13 cellular contexts compared by ENCODE assay signal in genomic region chr6:32164295-32164694, GRCh38. TPM values are rescaled to one million over a fixed set of nuclear protein-coding genes. Genes with fewer than 3 reads are reported as not detected.
DNase-seq lines count a peak whose midpoint lies in the region; ATAC-seq and TF ChIP-seq lines count a peak whose summit lies in the region.
"Had no signal": no experiment of that assay in that cellular context is flagged by ENCODE, and none has a peak within 500 bp of the region (broad histone marks: within the 10 kb centered on the region; RNA-seq: fewer than 3 reads in every experiment).

Gene EGFL8 (plus strand): TSS chr6:32164595. CDS start chr6:32166166, 1,571 bp downstream.

- intact Hi-C loops in natural killer cell (cut with micrococcal nuclease) (no loop called here), right cardiac atrium (cut with DNase I) (no loop called here), posterior vena cava (cut with DNase I) (no loop called here)

- H3K27ac Mint-ChIP-seq in natural killer cell = no peak within 1 kb of the TSS
- H3K27ac Mint-ChIP-seq in natural killer cell treated with Interleukin-12 subunit alpha and Interleukin-12 subunit beta and Interleukin-15 and Interleukin-18, amount 100 ng/mL, for 72 hours = no peak within 1 kb of the TSS
- H3K27ac Mint-ChIP-seq: activated CD4-positive, alpha-beta T cell treated with anti-CD3 and anti-CD28 coated beads, Interleukin-2, amount 10 ng/mL, durations not matched to agents 7 days and 5 days had no signal

- H3K27me3 ChIP-seq in right cardiac atrium (ENCODE audit: control insufficient read depth, insufficient read depth) = no peaks in the 10 kb centered on the region

- no peak within 1 kb of the TSS for H3K4me3 Mint-ChIP-seq in natural killer cell
- no peak within 1 kb of the TSS for H3K4me3 Mint-ChIP-seq in natural killer cell treated with Interleukin-12 subunit alpha and Interleukin-12 subunit beta and Interleukin-15 and Interleukin-18, amount 100 ng/mL, for 72 hours
- H3K4me3 Mint-ChIP-seq: activated CD4-positive, alpha-beta T cell treated with anti-CD3 and anti-CD28 coated beads, Interleukin-2, amount 10 ng/mL, durations not matched to agents 7 days and 5 days; activated naive CD4-positive, alpha-beta T cell treated with anti-CD3 and anti-CD28 coated beads, Interleukin-2, amount 10 ng/mL, durations not matched to agents 7 days and 5 days; stimulated activated naive CD8-positive, alpha-beta T cell treated with anti-CD3 and anti-CD28 coated beads, Interleukin-15, amount 100 ng/mL, for 72 hours had no signal

- H3K9me3 ChIP-seq in right cardiac atrium (ENCODE audit: control insufficient read depth, low read length) = no peaks in the 10 kb centered on the region

- H3K4me1 Mint-ChIP-seq in natural killer cell = no peaks in the 10 kb centered on the region
- peaks cover 0 to 3% of the 10 kb centered on the region in 2 donors for H3K4me1 Mint-ChIP-seq in natural killer cell treated with Interleukin-12 subunit alpha and Interleukin-12 subunit beta and Interleukin-15 and Interleukin-18, amount 100 ng/mL, for 72 hours (ENCODE audit: low read depth in 2 of 2)
- H3K4me1 Mint-ChIP-seq: activated CD4-positive, alpha-beta T cell treated with anti-CD3 and anti-CD28 coated beads, Interleukin-2, amount 10 ng/mL, durations not matched to agents 7 days and 5 days; activated naive CD4-positive, alpha-beta T cell treated with anti-CD3 and anti-CD28 coated beads, Interleukin-2, amount 10 ng/mL, durations not matched to agents 7 days and 5 days had no signal

- no peaks in the 10 kb centered on the region for H3K9me3 Mint-ChIP-seq in natural killer cell
- no peaks in the 10 kb centered on the region for H3K9me3 Mint-ChIP-seq in natural killer cell treated with Interleukin-12 subunit alpha and Interleukin-12 subunit beta and Interleukin-15 and Interleukin-18, amount 100 ng/mL, for 72 hours
- H3K9me3 Mint-ChIP-seq: activated CD4-positive, alpha-beta T cell treated with anti-CD3 and anti-CD28 coated beads, Interleukin-2, amount 10 ng/mL, durations not matched to agents 7 days and 5 days; activated naive CD4-positive, alpha-beta T cell treated with anti-CD3 and anti-CD28 coated beads, Interleukin-2, amount 10 ng/mL, durations not matched to agents 7 days and 5 days; stimulated activated naive CD8-positive, alpha-beta T cell treated with anti-CD3 and anti-CD28 coated beads, Interleukin-15, amount 100 ng/mL, for 72 hours had no signal

- ATAC-seq in natural killer cell (no peak), right cardiac atrium (no peak), HG03280 (IDR thresholded peaks at IDR 0.05; ENCODE audit: unreplicated experiment) (no peak), HG03354 (IDR thresholded peaks at IDR 0.05; ENCODE audit: poor library complexity, severe bottlenecking, unreplicated experiment) (no peak)
- no peak for ATAC-seq in natural killer cell treated with Interleukin-12 subunit alpha and Interleukin-12 subunit beta and Interleukin-15 and Interleukin-18, amount 100 ng/mL, for 72 hours
- ATAC-seq: stimulated activated naive CD8-positive, alpha-beta T cell treated with anti-CD3 and anti-CD28 coated beads, Interleukin-15, amount 100 ng/mL, for 72 hours had no signal

- no peaks in the 10 kb centered on the region for H3K27me3 Mint-ChIP-seq in natural killer cell (ENCODE audit: low read depth in 2 of 2)
- no peaks in the 10 kb centered on the region for H3K27me3 Mint-ChIP-seq in natural killer cell treated with Interleukin-12 subunit alpha and Interleukin-12 subunit beta and Interleukin-15 and Interleukin-18, amount 100 ng/mL, for 72 hours
- H3K27me3 Mint-ChIP-seq: activated CD4-positive, alpha-beta T cell treated with anti-CD3 and anti-CD28 coated beads, Interleukin-2, amount 10 ng/mL, durations not matched to agents 7 days and 5 days; activated naive CD4-positive, alpha-beta T cell treated with anti-CD3 and anti-CD28 coated beads, Interleukin-2, amount 10 ng/mL, durations not matched to agents 7 days and 5 days; stimulated activated naive CD8-positive, alpha-beta T cell treated with anti-CD3 and anti-CD28 coated beads, Interleukin-15, amount 100 ng/mL, for 72 hours had no signal

- no peak for TF ChIP-seq CTCF in natural killer cell (IDR thresholded peaks at IDR 0.05)

- no peak within 1 kb of the TSS for H3K27ac ChIP-seq in right cardiac atrium (ENCODE audit: low read length)

- H3K4me3 ChIP-seq in right cardiac atrium (ENCODE audit: low read length) = no peak within 1 kb of the TSS

- no peaks in the 10 kb centered on the region for H3K36me3 Mint-ChIP-seq in natural killer cell
- H3K36me3 Mint-ChIP-seq in natural killer cell treated with Interleukin-12 subunit alpha and Interleukin-12 subunit beta and Interleukin-15 and Interleukin-18, amount 100 ng/mL, for 72 hours = no peaks in the 10 kb centered on the region

- DNase-seq in natural killer cell (no peak), right cardiac atrium (no peak), posterior vena cava (ENCODE audit: low spot score) (no peak), Kasumi-1 (lab: John Stamatoyannopoulos, UW) (no peak), DMS114 treated with DMSO at 0.1 percent for 48 hours (lab: John Stamatoyannopoulos, UW; ENCODE audit: unreplicated experiment) (no peak)
- DNase-seq in natural killer cell treated with Interleukin-12 subunit alpha and Interleukin-12 subunit beta and Interleukin-15 and Interleukin-18, amount 100 ng/mL, for 72 hours (ENCODE audit: low spot score) = no peak
- DNase-seq: activated CD4-positive, alpha-beta T cell treated with anti-CD3 and anti-CD28 coated beads, Interleukin-2, amount 10 ng/mL, durations not matched to agents 7 days and 5 days; activated naive CD4-positive, alpha-beta T cell treated with anti-CD3 and anti-CD28 coated beads, Interleukin-2, amount 10 ng/mL, durations not matched to agents 7 days and 5 days; NCI-H1048; stimulated activated CD4-positive, alpha-beta T cell treated with anti-CD3 and anti-CD28 coated beads, Interleukin-4, amount 100 ng/mL, for 24 hours; stimulated activated naive CD8-positive, alpha-beta T cell treated with anti-CD3 and anti-CD28 coated beads, Interleukin-15, amount 100 ng/mL, for 72 hours had no signal

- H3K4me1 ChIP-seq in right cardiac atrium (ENCODE audit: control insufficient read depth, insufficient read depth, low read length) = no peaks in the 10 kb centered on the region

RNA-seq across cellular contexts. Expression of gene EGFL8, which starts in this region (rescaled TPM):
- total RNA-seq in natural killer cell (10 to 100 TPM; 18.2 to 22.9 (median 20.1) TPM), right cardiac atrium (10 to 100 TPM in 3 of 4 donors, 1 to 10 TPM in 1; 8.4 to 16.9 (median 12.9) TPM), posterior vena cava (10 to 100 TPM; 16.9 to 19.2 TPM)
- 10 to 100 TPM in 1 of 2 donors, 1 to 10 TPM in 1; 8.3 to 15.0 TPM for total RNA-seq in natural killer cell treated with Interleukin-12 subunit alpha and Interleukin-12 subunit beta and Interleukin-15 and Interleukin-18, amount 100 ng/mL, for 72 hours
- polyA plus RNA-seq in right cardiac atrium = 12.6 TPM
